In genomic region chr9:97529363-97530076, GRCh38 we compare ENCODE assay signal across 8 cellular contexts. TPM values are rescaled to one million over a fixed set of nuclear protein-coding genes. Genes with fewer than 3 reads are reported as not detected.
A peak's percentile ranks its signal among the peaks of the same experiment; 100 is the strongest.
DNase-seq lines count a peak whose midpoint lies in the region; ATAC-seq lines count a peak whose summit lies in the region.

No MANE protein-coding gene starts in this region.

- intact Hi-C loops in Right ventricle myocardium superior (cut with DNase I): no loop called here

- peak; percentile 31 for DNase-seq in NCI-H2107 treated with DMSO at 0.1 percent for 48 hours (lab: John Stamatoyannopoulos, UW; ENCODE audit: unreplicated experiment)
- no peak for DNase-seq in Right ventricle myocardium superior
- DNase-seq in occipital lobe (lab: John Stamatoyannopoulos, UW): no peak
- DNase-seq in NCI-H2227 treated with DMSO at 0.1 percent for 48 hours (lab: John Stamatoyannopoulos, UW): no peak
- no peak for DNase-seq in NCI-H1092 (lab: John Stamatoyannopoulos, UW)
- DNase-seq in NCI-H510A (lab: John Stamatoyannopoulos, UW): no peak

- ATAC-seq in GM18508 (IDR thresholded peaks at IDR 0.05; ENCODE audit: insufficient read depth, unreplicated experiment) (peak; percentile 73), GM21576 (IDR thresholded peaks at IDR 0.05; ENCODE audit: unreplicated experiment) (peak; percentile 84), Right ventricle myocardium superior (ENCODE audit: poor library complexity) (peak; percentile 82)

RNA-seq across cellular contexts. Expression of gene TMOD1, which starts 28.1 kb away (rescaled TPM):
- total RNA-seq in Right ventricle myocardium superior (192 TPM), occipital lobe (22.8 TPM)
